ENCODE assay signal across 8 cellular contexts in genomic region chr5:80754900-80755299, GRCh38.
DNase-seq lines count a peak whose midpoint lies in the region; ATAC-seq and TF ChIP-seq lines count a peak whose summit lies in the region.

No MANE protein-coding gene starts in this region.

- no peak overlapping the region for H3K4me3 ChIP-seq in esophagus squamous epithelium

- no peak for TF ChIP-seq CTCF in esophagus squamous epithelium (IDR thresholded peaks at IDR 0.05)

- ATAC-seq in GM21576 (IDR thresholded peaks at IDR 0.05; ENCODE audit: unreplicated experiment): peak; percentile 50

- TF ChIP-seq POLR2A in esophagus squamous epithelium (IDR thresholded peaks at IDR 0.05): no peak

- no peaks in the 10 kb centered on the region for H3K27me3 ChIP-seq in esophagus squamous epithelium

- peak; percentile 23 for DNase-seq in EH (ENCODE audit: low read depth)
- DNase-seq in NCI-H1694 treated with DMSO at 0.1 percent for 48 hours (lab: John Stamatoyannopoulos, UW): peak; percentile 58
- DNase-seq in astrocyte of the hippocampus (ENCODE audit: low read depth, low spot score): peak; percentile 72
- peak; percentile 30 to 39 for DNase-seq in stimulated activated CD4-positive, alpha-beta T cell treated with anti-CD3 and anti-CD28 coated beads, Interleukin-2, amount 100 ng/mL, for 48 hours
- DNase-seq in esophagus squamous epithelium (lab: John Stamatoyannopoulos, UW): no peak
- no peak for DNase-seq in NCI-H446 treated with DMSO at 0.1 percent for 48 hours (lab: John Stamatoyannopoulos, UW)
- DNase-seq in NCI-H2196 treated with DMSO at 0.1 percent for 48 hours (lab: John Stamatoyannopoulos, UW; ENCODE audit: unreplicated experiment): no peak

- intact Hi-C loops in esophagus squamous epithelium (cut with DNase I): no loop called here

- H3K27ac ChIP-seq in esophagus squamous epithelium: peak overlapping the region in 1 of 4 donors; percentile 20

- WGBS in esophagus squamous epithelium, 2 donors: 20 to 54% methylated on average over 4 to 7 of the region's 7 CpGs

- no peaks in the 10 kb centered on the region for H3K4me1 ChIP-seq in esophagus squamous epithelium

- H3K9me3 ChIP-seq in esophagus squamous epithelium: no peaks in the 10 kb centered on the region

- peaks cover 0 to 20% (median 0%) of the 10 kb centered on the region in 3 donors for H3K36me3 ChIP-seq in esophagus squamous epithelium

Comparison
In these comparisons a context has a peak if more than half of its experiments do, and no peak if none do; other contexts are left out.
1. DNase-seq: peak in EH (single experiment), NCI-H1694 treated with DMSO at 0.1 percent for 48 hours (single experiment), astrocyte of the hippocampus (single experiment) and stimulated activated CD4-positive, alpha-beta T cell treated with anti-CD3 and anti-CD28 coated beads, Interleukin-2, amount 100 ng/mL, for 48 hours (2 of 2); none in esophagus squamous epithelium (single experiment), NCI-H446 treated with DMSO at 0.1 percent for 48 hours (single experiment) and NCI-H2196 treated with DMSO at 0.1 percent for 48 hours (single experiment).